9 cellular contexts compared by ENCODE assay signal in genomic region chrX:86148594-86148993, GRCh38. TPM values are rescaled to one million over a fixed set of nuclear protein-coding genes. Genes with fewer than 3 reads are reported as not detected.
A peak's percentile ranks its signal among the peaks of the same experiment; 100 is the strongest.
DNase-seq lines count a peak whose midpoint lies in the region; ATAC-seq and TF ChIP-seq lines count a peak whose summit lies in the region.
"Had no signal": no experiment of that assay in that cellular context is flagged by ENCODE, and none has a peak within 500 bp of the region (broad histone marks: within the 10 kb centered on the region; RNA-seq: fewer than 3 reads in every experiment).

No MANE protein-coding gene starts in this region.

- H3K9ac ChIP-seq in endocrine pancreas (ENCODE audit: control insufficient read depth, insufficient read depth, low read length) (peak overlapping the region; percentile 2), neural progenitor cell (no peak overlapping the region)

- H3K27me3 ChIP-seq in BJ (ENCODE audit: control insufficient read depth, insufficient read depth, low read length), result no peaks in the 10 kb centered on the region; the same call in none of the 2 replicates
- peaks cover 4% of the 10 kb centered on the region for H3K27me3 ChIP-seq in endocrine pancreas (ENCODE audit: control insufficient read depth, insufficient read depth, low read length)
- peaks cover 61% of the 10 kb centered on the region for H3K27me3 ChIP-seq in neural progenitor cell

- no peaks in the 10 kb centered on the region for H4K20me1 ChIP-seq in neural progenitor cell (ENCODE audit: low read depth)

- H3K4me3 ChIP-seq in BJ (ENCODE audit: low read depth, low read length) (peak overlapping the region; percentile 40), endocrine pancreas (ENCODE audit: control insufficient read depth, insufficient read depth, low read length) (peak overlapping the region; percentile 85), neural progenitor cell (peak overlapping the region; percentile 51)
- H3K4me3 ChIP-seq: K562 had no signal

- no peak overlapping the region for H3K27ac Mint-ChIP-seq in neural progenitor cell

- H2AFZ ChIP-seq in neural progenitor cell (replicated peaks), result peak overlapping the region; percentile 61

- H3K4me3 Mint-ChIP-seq in neural progenitor cell, result peak overlapping the region; percentile 88

- intact Hi-C loops in left colon (cut with DNase I, micrococcal nuclease), result no loop called here

- H3K4me1 ChIP-seq in endocrine pancreas (ENCODE audit: control insufficient read depth, insufficient read depth, low read length) (no peaks in the 10 kb centered on the region), neural progenitor cell (peaks cover 7% of the 10 kb centered on the region)

- CTCF ChIA-PET in BJ (lab: Yijun Ruan, JAX), result no interaction called here

- H3K27ac ChIP-seq in neural progenitor cell, result no peak overlapping the region

- H3K4me2 ChIP-seq in neural progenitor cell, result peak overlapping the region; percentile 77

- no peaks in the 10 kb centered on the region for H3K36me3 Mint-ChIP-seq in neural progenitor cell

- no peaks in the 10 kb centered on the region for H3K9me3 ChIP-seq in endocrine pancreas (ENCODE audit: control insufficient read depth, low read length)
- peaks cover 5% of the 10 kb centered on the region for H3K9me3 ChIP-seq in neural progenitor cell (ENCODE audit: low read depth)

- H3K36me3 ChIP-seq in BJ (ENCODE audit: control insufficient read depth, insufficient read depth, low read length) (no peaks in the 10 kb centered on the region), endocrine pancreas (ENCODE audit: control insufficient read depth, insufficient read depth, low read length) (no peaks in the 10 kb centered on the region), neural progenitor cell (no peaks in the 10 kb centered on the region)

- peaks cover 7% of the 10 kb centered on the region for H3K27me3 Mint-ChIP-seq in neural progenitor cell (ENCODE audit: insufficient read depth, low read depth)

- no peaks in the 10 kb centered on the region for H3K79me2 ChIP-seq in neural progenitor cell (ENCODE audit: low read depth)

- peaks cover 9% of the 10 kb centered on the region for H3K4me1 Mint-ChIP-seq in neural progenitor cell

- TF ChIP-seq CTCF in BJ (IDR thresholded peaks at IDR 0.05; ENCODE audit: insufficient read depth, low read depth, low read length), result no peak
- no peak for TF ChIP-seq CTCF in neural progenitor cell (IDR thresholded peaks at IDR 0.05)

- ATAC-seq in HG03432 (IDR thresholded peaks at IDR 0.05; ENCODE audit: unreplicated experiment), result peak; percentile 10
- ATAC-seq in GM21526 (IDR thresholded peaks at IDR 0.05; ENCODE audit: low FRiP score, unreplicated experiment), result no peak
- ATAC-seq in left colon, result no peak
- no peak for ATAC-seq in HG02840 (IDR thresholded peaks at IDR 0.05; ENCODE audit: low FRiP score, unreplicated experiment)

- POLR2A ChIA-PET in BJ (lab: Charles Lee), result no interaction called here

- no peak for DNase-seq in BJ (ENCODE audit: low read depth)
- DNase-seq in neural progenitor cell (ENCODE audit: low spot score), result peak; percentile 8
- DNase-seq in OCI-M2 (lab: John Stamatoyannopoulos, UW; ENCODE audit: unreplicated experiment), result no peak
- DNase-seq in left colon, result no peak

- H3F3A ChIP-seq in neural progenitor cell (ENCODE audit: low read depth), result no peaks in the 10 kb centered on the region

- H3K9me3 Mint-ChIP-seq in neural progenitor cell, result no peaks in the 10 kb centered on the region

RNA-seq across cellular contexts. Expression of gene DACH2, which starts 0.3 kb away (rescaled TPM):
- not detected in 2 replicates for polyA plus RNA-seq in BJ (2011; rRNA removed)
- not detected in 2 replicates for polyA minus RNA-seq in BJ (2011; rRNA and poly(A)+ RNA removed)
- 0.11 and 0.25 TPM in 2 replicates for total RNA-seq in neural progenitor cell (ENCODE audit: low replicate concordance)
- not detected for total RNA-seq in left colon
- total RNA-seq: K562 had no signal
- polyA plus RNA-seq: K562 had no signal
